ENCODE assay signal across 9 cellular contexts in genomic region chr1:206909167-206909882, GRCh38. TPM values are rescaled to one million over a fixed set of nuclear protein-coding genes. Genes with fewer than 3 reads are reported as not detected.
DNase-seq lines count a peak whose midpoint lies in the region; ATAC-seq and TF ChIP-seq lines count a peak whose summit lies in the region.
"Had no signal": no experiment of that assay in that cellular context is flagged by ENCODE, and none has a peak within 500 bp of the region (broad histone marks: within the 10 kb centered on the region; RNA-seq: fewer than 3 reads in every experiment).

No MANE protein-coding gene starts in this region.

- DNase-seq in CD8-positive, alpha-beta T cell = peak in 5 of 7 experiments; percentile 40 to 78 (median 60)
- DNase-seq in NCI-H1092 (lab: John Stamatoyannopoulos, UW) (peak; percentile 51), tibial nerve (ENCODE audit: low spot score in 2 of 2) (peak; percentile 27 to 44), GOT3 (lab: John Stamatoyannopoulos, UW) (no peak), SKM-1 (lab: John Stamatoyannopoulos, UW; ENCODE audit: unreplicated experiment) (no peak)

- no peaks in the 10 kb centered on the region for H3K27me3 Mint-ChIP-seq in CD8-positive, alpha-beta T cell (ENCODE audit: low read depth)

- intact Hi-C loops in CD8-positive, alpha-beta T cell (cut with DNase I, micrococcal nuclease) = loop anchor here in 1 of 2 experiments (5.0 to 10.0 kb wide), 2 partner anchors 352 to 415 kb away; partner anchors contain the start of gene CD55

- H3K27me3 ChIP-seq in CD8-positive, alpha-beta T cell (ENCODE audit: insufficient read depth, low read length) = no peaks in the 10 kb centered on the region
- H3K27me3 ChIP-seq in ectodermal cell (ENCODE audit: control insufficient read depth, insufficient read depth, low read length, poor library complexity, severe bottlenecking) (peaks cover 56% of the 10 kb centered on the region), tibial nerve (peaks cover 0 to 34% of the 10 kb centered on the region in 2 donors)

- peaks cover 91% of the 10 kb centered on the region for H3K4me1 Mint-ChIP-seq in CD8-positive, alpha-beta T cell (ENCODE audit: low read depth)

- no peaks in the 10 kb centered on the region for H3K9me3 ChIP-seq in CD8-positive, alpha-beta T cell (ENCODE audit: low read length)
- H3K9me3 ChIP-seq in ectodermal cell (ENCODE audit: control insufficient read depth, low read length) (no peaks in the 10 kb centered on the region), mesodermal cell (ENCODE audit: control insufficient read depth, low read length) (no peaks in the 10 kb centered on the region), tibial nerve (no peaks in the 10 kb centered on the region)

- peak overlapping the region; percentile 26 for H3K4me3 ChIP-seq in CD8-positive, alpha-beta T cell (ENCODE audit: low read depth, low read length)
- peak overlapping the region; percentile 59 for H3K4me3 ChIP-seq in WI38 (ENCODE audit: low read depth, low read length)
- H3K4me3 ChIP-seq in ectodermal cell (ENCODE audit: insufficient read depth, low read depth, low read length) = peak overlapping the region; percentile 39
- peak overlapping the region; percentile 39 for H3K4me3 ChIP-seq in mesodermal cell (ENCODE audit: extremely low read depth, insufficient read depth, low read length, poor library complexity, severe bottlenecking)
- H3K4me3 ChIP-seq in tibial nerve = peak overlapping the region; percentile 20 to 57 (median 30)

- CTCF ChIA-PET in CD8-positive, alpha-beta T cell (lab: Charles Lee) = interaction anchor here (0.6 to 6.2 kb wide), 27 partner anchors 9 to 278 kb away, joined by 3 to 75 read pairs (median 5); partner anchors contain the start of genes FCMR and IL20

- TF ChIP-seq EP300 in tibial nerve (IDR thresholded peaks at IDR 0.05) = no peak

- peaks cover 60% of the 10 kb centered on the region for H3K36me3 ChIP-seq in CD8-positive, alpha-beta T cell (ENCODE audit: insufficient read depth, low read length)
- H3K36me3 ChIP-seq in ectodermal cell (ENCODE audit: control insufficient read depth, insufficient read depth, low read length) (no peaks in the 10 kb centered on the region), mesodermal cell (ENCODE audit: control insufficient read depth, insufficient read depth, low read length) (no peaks in the 10 kb centered on the region), tibial nerve (no peaks in the 10 kb centered on the region)

- H3K27ac ChIP-seq in CD8-positive, alpha-beta T cell (ENCODE audit: low read depth, low read length) = peak overlapping the region; percentile 17
- H3K27ac ChIP-seq in ectodermal cell (ENCODE audit: insufficient read depth, low read depth, low read length, poor library complexity, severe bottlenecking) (no peak overlapping the region), mesodermal cell (ENCODE audit: low read depth, low read length, severe bottlenecking) (no peak overlapping the region), tibial nerve (peak overlapping the region in 1 of 4 donors; percentile 39)

- TF ChIP-seq CTCF in CD8-positive, alpha-beta T cell (IDR thresholded peaks at IDR 0.05) = no peak
- TF ChIP-seq CTCF in WI38 (IDR thresholded peaks at IDR 0.05; ENCODE audit: low read depth, low read length) (no peak), tibial nerve (IDR thresholded peaks at IDR 0.05) (no peak)

- WGBS in ectodermal cell, 2 experiments = 1% methylated on average over 69 of the region's 69 CpGs
- 1% methylated on average over 49 to 58 of the region's 69 CpGs for WGBS in mesodermal cell (ENCODE audit: insufficient coverage in 2 of 2), 2 experiments
- WGBS in tibial nerve, 2 donors = 2 to 5% methylated on average over 26 to 42 of the region's 69 CpGs

- no peak for TF ChIP-seq POLR2A in tibial nerve (IDR thresholded peaks at IDR 0.05)

- H3K27ac Mint-ChIP-seq in CD8-positive, alpha-beta T cell = peak overlapping the region; percentile 93

- POLR2A ChIA-PET in CD8-positive, alpha-beta T cell (lab: Charles Lee) = interaction anchor here (0.7 to 11.6 kb wide), 27 partner anchors 8 to 297 kb away, joined by 3 to 312 read pairs (median 3); partner anchors contain the start of genes EIF2D, FCMR, IL20 and IL24

- peak overlapping the region; percentile 73 for H3K4me3 Mint-ChIP-seq in CD8-positive, alpha-beta T cell

- H3K4me1 ChIP-seq in CD8-positive, alpha-beta T cell (ENCODE audit: insufficient read depth, low read length) = peaks cover 92% of the 10 kb centered on the region
- H3K4me1 ChIP-seq in ectodermal cell (ENCODE audit: control insufficient read depth, insufficient read depth, low read length) (no peaks in the 10 kb centered on the region), mesodermal cell (ENCODE audit: control insufficient read depth, insufficient read depth, low read length, poor library complexity, severe bottlenecking) (peaks cover 8% of the 10 kb centered on the region), tibial nerve (peaks cover 0 to 20% (median 15%) of the 10 kb centered on the region in 4 donors)

- peak; percentile 63 for ATAC-seq in CD8-positive, alpha-beta T cell

- peaks cover 89% of the 10 kb centered on the region for H3K36me3 Mint-ChIP-seq in CD8-positive, alpha-beta T cell

- no peaks in the 10 kb centered on the region for H3K9me3 Mint-ChIP-seq in CD8-positive, alpha-beta T cell

RNA-seq across cellular contexts. Expression of gene IL24, which starts 12.1 kb away (rescaled TPM):
- total RNA-seq in CD8-positive, alpha-beta T cell = not detected
- not detected for polyA plus RNA-seq in ectodermal cell (2013, experiment 1 of 4)
- not detected for polyA plus RNA-seq in ectodermal cell (2013, experiment 2 of 4)
- not detected for polyA plus RNA-seq in ectodermal cell (2013, experiment 3 of 4)
- not detected for polyA plus RNA-seq in ectodermal cell (2013, experiment 4 of 4)
- not detected for polyA plus RNA-seq in mesodermal cell (2013, experiment 1 of 2)
- not detected for polyA plus RNA-seq in mesodermal cell (2013, experiment 2 of 2)
- total RNA-seq in tibial nerve = not detected
- total RNA-seq: myocyte had no signal

RNA-seq across cellular contexts. Expression of gene FCMR, which starts 12.4 kb away (rescaled TPM):
- total RNA-seq in CD8-positive, alpha-beta T cell = 100 to 1,000 TPM; 119 to 133 TPM
- polyA plus RNA-seq in ectodermal cell (2013, experiment 1 of 4) = not detected
- not detected for polyA plus RNA-seq in ectodermal cell (2013, experiment 2 of 4)
- polyA plus RNA-seq in ectodermal cell (2013, experiment 3 of 4) = not detected
- not detected for polyA plus RNA-seq in ectodermal cell (2013, experiment 4 of 4)
- polyA plus RNA-seq in mesodermal cell (2013, experiment 1 of 2) = not detected
- not detected for polyA plus RNA-seq in mesodermal cell (2013, experiment 2 of 2)
- 1 to 10 TPM; 1.8 to 3.1 (median 2.6) TPM for total RNA-seq in tibial nerve
- total RNA-seq: myocyte had no signal

RNA-seq across cellular contexts. Expression of gene PIGR, which starts 36.9 kb away (rescaled TPM):
- total RNA-seq in CD8-positive, alpha-beta T cell = not detected
- not detected for polyA plus RNA-seq in ectodermal cell (2013, experiment 1 of 4)
- not detected for polyA plus RNA-seq in ectodermal cell (2013, experiment 2 of 4)
- not detected for polyA plus RNA-seq in ectodermal cell (2013, experiment 3 of 4)
- not detected for polyA plus RNA-seq in ectodermal cell (2013, experiment 4 of 4)
- polyA plus RNA-seq in mesodermal cell (2013, experiment 1 of 2) = not detected
- not detected for polyA plus RNA-seq in mesodermal cell (2013, experiment 2 of 2)
- total RNA-seq in tibial nerve = under 1 TPM in 1 of 4 donors, not detected in 3; 0.22 TPM
- total RNA-seq: myocyte had no signal

RNA-seq across cellular contexts. Expression of gene IL20, which starts 43.9 kb away (rescaled TPM):
- not detected for total RNA-seq in CD8-positive, alpha-beta T cell
- not detected for polyA plus RNA-seq in ectodermal cell (2013, experiment 1 of 4)
- polyA plus RNA-seq in ectodermal cell (2013, experiment 2 of 4) = not detected
- not detected for polyA plus RNA-seq in ectodermal cell (2013, experiment 3 of 4)
- not detected for polyA plus RNA-seq in ectodermal cell (2013, experiment 4 of 4)
- polyA plus RNA-seq in mesodermal cell (2013, experiment 1 of 2) = not detected
- polyA plus RNA-seq in mesodermal cell (2013, experiment 2 of 2) = not detected
- not detected for total RNA-seq in tibial nerve
- total RNA-seq: myocyte had no signal

Comparison
In these comparisons a context has a peak if more than half of its experiments do, and no peak if none do; other contexts are left out.
1. DNase-seq: peak in CD8-positive, alpha-beta T cell (5 of 7), NCI-H1092 (single experiment) and tibial nerve (2 of 2); none in GOT3 (single experiment) and SKM-1 (single experiment).
2. RNA of gene FCMR, which starts 12.4 kb away (total RNA-seq): 119 to 133 TPM in CD8-positive, alpha-beta T cell; 1.8 to 3.1 TPM in tibial nerve; every median in the first group is over 10 times any median in the second.
3. Peak in every context shown above with its lines, with median percentiles within 50 percentile points of each other: H3K4me3 ChIP-seq.